In genomic region chr11:86255896-86256295, GRCh38 we compare ENCODE assay signal across 13 cellular contexts. TPM values are rescaled to one million over a fixed set of nuclear protein-coding genes. Genes with fewer than 3 reads are reported as not detected.
A peak's percentile ranks its signal among the peaks of the same experiment; 100 is the strongest.
DNase-seq lines count a peak whose midpoint lies in the region; ATAC-seq, FAIRE-seq and TF ChIP-seq lines count a peak whose summit lies in the region.
"Had no signal": no experiment of that assay in that cellular context is flagged by ENCODE, and none has a peak within 500 bp of the region (broad histone marks: within the 10 kb centered on the region; RNA-seq: fewer than 3 reads in every experiment).

No MANE protein-coding gene starts in this region.

- H3K27ac ChIP-seq in brain microvascular endothelial cell (no peak overlapping the region), left ventricle myocardium inferior (replicated peaks) (no peak overlapping the region)
- H3K27ac ChIP-seq: transverse colon had no signal

- TF ChIP-seq CTCF in brain microvascular endothelial cell (IDR thresholded peaks at IDR 0.05; ENCODE audit: low read depth, low read length, missing control alignments) (no peak), left ventricle myocardium inferior (IDR thresholded peaks at IDR 0.05; ENCODE audit: borderline replicate concordance) (no peak)

- in situ Hi-C loops in brain microvascular endothelial cell (cut with HindIII; ENCODE audit: low pct_ligation_motif_present, low sequenced_read_pairs): no loop called here

- H3K27me3 ChIP-seq in brain microvascular endothelial cell (replicated peaks) (no peaks in the 10 kb centered on the region), left ventricle myocardium inferior (ENCODE audit: low read depth) (no peaks in the 10 kb centered on the region)
- H3K27me3 ChIP-seq: BE2C, transverse colon had no signal

- no peak overlapping the region for H3K4me3 ChIP-seq in brain microvascular endothelial cell (ENCODE audit: low read depth, low read length)
- H3K4me3 ChIP-seq in left ventricle myocardium inferior: no peak overlapping the region
- H3K4me3 ChIP-seq: transverse colon had no signal

- H3K9me3 ChIP-seq in left ventricle myocardium inferior (replicated peaks): no peaks in the 10 kb centered on the region
- H3K9me3 ChIP-seq: BE2C, transverse colon had no signal

- DNase-seq in GM12892 (ENCODE audit: insufficient read length) (no peak), brain microvascular endothelial cell (no peak), NCI-H128 (lab: John Stamatoyannopoulos, UW; ENCODE audit: unreplicated experiment) (no peak), islet precursor cell (no peak), left ventricle myocardium inferior (no peak)
- DNase-seq: BE2C, GF-D8, mesenchymal stem cell, SHP77 treated with DMSO at 0.1 percent for 48 hours, transverse colon had no signal

- intact Hi-C loops in left ventricle myocardium inferior (cut with micrococcal nuclease): no loop called here

- TF ChIP-seq POLR2A in GM12892 (IDR thresholded peaks at IDR 0.05; ENCODE audit: low read depth, low read length): no peak

- ATAC-seq in GM19035 (IDR thresholded peaks at IDR 0.05; ENCODE audit: unreplicated experiment) (peak; percentile 94), HG02588 (IDR thresholded peaks at IDR 0.05; ENCODE audit: unreplicated experiment) (peak; percentile 88), HG03432 (IDR thresholded peaks at IDR 0.05; ENCODE audit: unreplicated experiment) (peak; percentile 86)

- peak; percentile 94 for FAIRE-seq in GM12892 (lab: Jason Lieb, UNC)

- peaks cover 6% of the 10 kb centered on the region for H3K4me1 ChIP-seq in left ventricle myocardium inferior
- H3K4me1 ChIP-seq: BE2C had no signal

- no peaks in the 10 kb centered on the region for H3K36me3 ChIP-seq in brain microvascular endothelial cell (replicated peaks)
- H3K36me3 ChIP-seq in left ventricle myocardium inferior: peaks cover 40% of the 10 kb centered on the region

RNA-seq across cellular contexts. Expression of gene EED, which starts 11.3 kb away (rescaled TPM):
- polyA plus RNA-seq in GM12892 (2012; ENCODE audit: missing spikeins): 66.7 TPM
- total RNA-seq in left ventricle myocardium inferior: 13.1 TPM

RNA-seq across cellular contexts. Expression of gene HIKESHI, which starts 46.1 kb away (rescaled TPM):
- polyA plus RNA-seq in GM12892 (2012; ENCODE audit: missing spikeins): 58.6 TPM
- total RNA-seq in left ventricle myocardium inferior: 48.1 TPM
